9 cellular contexts compared by ENCODE assay signal in genomic region chr5:14268236-14268701, GRCh38.
DNase-seq lines count a peak whose midpoint lies in the region; ATAC-seq and TF ChIP-seq lines count a peak whose summit lies in the region.
"Had no signal": no experiment of that assay in that cellular context is flagged by ENCODE, and none has a peak within 500 bp of the region (broad histone marks: within the 10 kb centered on the region; RNA-seq: fewer than 3 reads in every experiment).

No MANE protein-coding gene starts in this region.

- TF ChIP-seq RAD21 in SK-N-SH (IDR thresholded peaks at IDR 0.05; ENCODE audit: low read length) = no peak

- no peaks in the 10 kb centered on the region for H3K9me2 ChIP-seq in GM23338 (ENCODE audit: insufficient read depth)
- no peaks in the 10 kb centered on the region for H3K9me2 ChIP-seq in SK-N-SH

- H2AFZ ChIP-seq in GM23338 (no peak overlapping the region), SK-N-SH (ENCODE audit: low read depth) (no peak overlapping the region)

- no peak overlapping the region for H3K4me3 Mint-ChIP-seq in GM23338

- peak overlapping the region; percentile 60; the same call in 1 of the 2 replicates for H3K9ac ChIP-seq in SK-N-SH
- no peak overlapping the region for H3K9ac ChIP-seq in skeletal muscle tissue (ENCODE audit: low read depth in 1 of 3, low read length in 3 of 3)

- no peak for TF ChIP-seq CTCF in GM23338 (conservative IDR thresholded peaks at IDR 0.05; ENCODE audit: low read depth in 2 of 2)
- TF ChIP-seq CTCF in SK-N-SH (IDR thresholded peaks at IDR 0.05) = no peak
- TF ChIP-seq CTCF in fibroblast of villous mesenchyme (IDR thresholded peaks at IDR 0.05; ENCODE audit: insufficient read depth, low read depth, low read length) = no peak

- ATAC-seq in GM23338 (no peak), GM18505 (IDR thresholded peaks at IDR 0.05; ENCODE audit: unreplicated experiment) (no peak), HG03571 (IDR thresholded peaks at IDR 0.05; ENCODE audit: unreplicated experiment) (no peak), GM19463 (IDR thresholded peaks at IDR 0.05; ENCODE audit: unreplicated experiment) (no peak)

- peak in 1 of 2 experiments; percentile 98; a peak in 2 of 4 replicates for TF ChIP-seq EP300 in SK-N-SH (IDR thresholded peaks at IDR 0.05; ENCODE audit: borderline replicate concordance in 1 of 2, low read depth in 1 of 2, low read length in 1 of 2)

- CTCF ChIA-PET in SK-N-SH (lab: Yijun Ruan, JAX) = interaction anchor here (0.6 to 4.5 kb wide), 8 partner anchors 12 to 280 kb away, joined by 3 to 52 read pairs (median 10); partner anchors contain the start of gene TRIO

- H3K9me3 Mint-ChIP-seq in GM23338 = no peaks in the 10 kb centered on the region

- 0% methylated on average over 2 of the region's 5 CpGs for WGBS in SK-N-SH (ENCODE audit: low lambda C conversion rate)

- peaks cover 57% of the 10 kb centered on the region for H3K4me1 Mint-ChIP-seq in GM23338

- H3K4me1 ChIP-seq in GM23338 (ENCODE audit: insufficient read depth) (peaks cover 50% of the 10 kb centered on the region), SK-N-SH (ENCODE audit: control insufficient read depth in 1 of 2, insufficient read depth in 2 of 2, low read depth in 1 of 2, low read length in 1 of 2) (peaks cover 53 to 62% of the 10 kb centered on the region in 2 experiments), skeletal muscle tissue (ENCODE audit: control insufficient read depth in 3 of 3, insufficient read depth in 3 of 3, low read length in 3 of 3) (peaks cover 28 to 41% (median 33%) of the 10 kb centered on the region in 3 donors)

- H3K27ac ChIP-seq in GM23338 (ENCODE audit: low read depth) (peak overlapping the region; percentile 98), SK-N-SH (ENCODE audit: low read depth in 2 of 2, low read length in 1 of 2) (peak overlapping the region; percentile 72 to 96; a peak in 3 of 4 replicates), skeletal muscle tissue (ENCODE audit: low read depth, low read length) (peak overlapping the region; percentile 71)

- H4K20me1 ChIP-seq in GM23338 (replicated peaks; ENCODE audit: insufficient read depth) (no peaks in the 10 kb centered on the region), SK-N-SH (ENCODE audit: insufficient read depth) (peaks cover 16% of the 10 kb centered on the region; the same call in 1 of the 2 replicates)

- POLR2A ChIA-PET in SK-N-SH (lab: Yijun Ruan, JAX) = no interaction called here

- no peaks in the 10 kb centered on the region for H3K36me3 ChIP-seq in GM23338 (ENCODE audit: insufficient read depth)
- peaks cover 20 to 23% of the 10 kb centered on the region in 2 experiments for H3K36me3 ChIP-seq in SK-N-SH (replicated peaks in 1 of 2; ENCODE audit: control insufficient read depth in 1 of 2, insufficient read depth in 2 of 2, low read length in 1 of 2)
- H3K36me3 ChIP-seq in skeletal muscle tissue (ENCODE audit: control insufficient read depth in 3 of 3, insufficient read depth in 3 of 3, low read length in 3 of 3) = no peaks in the 10 kb centered on the region

- no peaks in the 10 kb centered on the region for H3K36me3 Mint-ChIP-seq in GM23338 (ENCODE audit: low read depth)

- H3K27me3 ChIP-seq in GM23338 (ENCODE audit: insufficient read depth) (no peaks in the 10 kb centered on the region), SK-N-SH (ENCODE audit: insufficient read depth) (no peaks in the 10 kb centered on the region), skeletal muscle tissue (ENCODE audit: control insufficient read depth in 3 of 3, insufficient read depth in 3 of 3, low read length in 3 of 3) (no peaks in the 10 kb centered on the region)

- H3K79me2 ChIP-seq in GM23338 (replicated peaks; ENCODE audit: insufficient read depth) (peaks cover 76% of the 10 kb centered on the region), SK-N-SH (ENCODE audit: insufficient read depth) (peaks cover 98% of the 10 kb centered on the region)

- no peak for TF ChIP-seq POLR2A in GM18505 (IDR thresholded peaks at IDR 0.05; ENCODE audit: borderline replicate concordance, extremely low read depth, insufficient read depth, insufficient read length)

- H3K9me3 ChIP-seq in SK-N-SH (no peaks in the 10 kb centered on the region), skeletal muscle tissue (ENCODE audit: control insufficient read depth in 3 of 3, low read length in 3 of 3) (no peaks in the 10 kb centered on the region)

- peak overlapping the region; percentile 94 for H3K27ac Mint-ChIP-seq in GM23338

- DNase-seq in GM23338 (ENCODE audit: low spot score) (no peak), SK-N-SH (no peak), fibroblast of villous mesenchyme (ENCODE audit: low read depth) (peak; percentile 70)
- no peak for DNase-seq in stimulated activated CD4-positive, alpha-beta T cell treated with anti-CD3 and anti-CD28 coated beads, Interleukin-2, amount 100 ng/mL, for 24 hours
- DNase-seq: activated CD4-positive, alpha-beta T cell treated with anti-CD3 and anti-CD28 coated beads, Interleukin-2, amount 50 U/mL, for 1 hour had no signal

- H3K4me2 ChIP-seq in GM23338 (peak overlapping the region; percentile 66; the same call in 1 of the 2 replicates), SK-N-SH (peak overlapping the region; percentile 63)

- H3F3A ChIP-seq in GM23338 (replicated peaks; ENCODE audit: low read depth) (peaks cover 5% of the 10 kb centered on the region; the same call in 1 of the 2 replicates), SK-N-SH (replicated peaks; ENCODE audit: insufficient read depth) (peaks cover 51% of the 10 kb centered on the region)

- H3K4me3 ChIP-seq in GM23338 (no peak overlapping the region), SK-N-SH (ENCODE audit: low read depth in 2 of 2, low read length in 1 of 2) (no peak overlapping the region; a peak in 1 of 4 replicates), fibroblast of villous mesenchyme (ENCODE audit: low read depth, low read length) (no peak overlapping the region), skeletal muscle tissue (ENCODE audit: low read length in 3 of 3) (peak overlapping the region; percentile 8 to 33 (median 13))

- peaks cover 7% of the 10 kb centered on the region for H3K27me3 Mint-ChIP-seq in GM23338 (ENCODE audit: insufficient read depth, low read depth, poor library complexity)

TF ChIP-seq in GM23338, 12 proteins besides CTCF, POLR2A, EP300 and RAD21 (continues in another document):
- no peak for TF ChIP-seq EZH2 (IDR thresholded peaks at IDR 0.05; ENCODE audit: low read depth, unreplicated experiment)
- no peak for TF ChIP-seq CREB1 (CRISPR knock-in tag; IDR thresholded peaks at IDR 0.05; ENCODE audit: low read depth)
- TF ChIP-seq ETS1 (IDR thresholded peaks at IDR 0.05) = no peak
- TF ChIP-seq NANOG (IDR thresholded peaks at IDR 0.05; ENCODE audit: borderline replicate concordance) = no peak
- no peak for TF ChIP-seq ZNF114 (CRISPR knock-in tag; IDR thresholded peaks at IDR 0.05)

TF ChIP-seq in SK-N-SH, 30 proteins besides CTCF, POLR2A, EP300 and RAD21 (continues in another document):
- TF ChIP-seq FOSL2 (IDR thresholded peaks at IDR 0.05; ENCODE audit: borderline replicate concordance, low read depth) (peak; percentile 98), ZBTB33 (IDR thresholded peaks at IDR 0.05; ENCODE audit: borderline replicate concordance, low read depth) (peak; percentile 63; the same call in 1 of the 2 replicates), TEAD4 (IDR thresholded peaks at IDR 0.05; ENCODE audit: borderline replicate concordance, insufficient read depth) (peak; percentile 93), MAX (IDR thresholded peaks at IDR 0.05; ENCODE audit: low read depth) (peak; percentile 79), USF2 (IDR thresholded peaks at IDR 0.05; ENCODE audit: borderline replicate concordance, low read depth, low read length) (no peak), GABPA (IDR thresholded peaks at IDR 0.05; ENCODE audit: low read depth) (no peak), TCF12 (IDR thresholded peaks at IDR 0.05) (peak; percentile 92), SIN3A (IDR thresholded peaks at IDR 0.05; ENCODE audit: borderline replicate concordance, low read depth, low read length) (peak; percentile 87; the same call in 1 of the 2 replicates), PBX3 (IDR thresholded peaks at IDR 0.05) (peak; percentile 88), SMC3 (IDR thresholded peaks at IDR 0.05; ENCODE audit: low read depth, low read length) (no peak), GATA2 (CRISPR knock-in tag; IDR thresholded peaks at IDR 0.05) (no peak), FOXM1 (IDR thresholded peaks at IDR 0.05; ENCODE audit: low read depth) (peak; percentile 74; the same call in 1 of the 2 replicates)

Comparison
In these comparisons a context has a peak if more than half of its experiments do, and no peak if none do; other contexts are left out.
1. H3K4me3 ChIP-seq: peak in skeletal muscle tissue (3 of 3); none in GM23338 (single experiment), SK-N-SH (0 of 2) and fibroblast of villous mesenchyme (single experiment).
2. Peak in every context shown above with its lines, with median percentiles within 50 percentile points of each other: H3K27ac ChIP-seq.